Comparison of ENCODE assay signal across 1 cellular context in genomic region chr7:92557249-92557648, GRCh38.
TF ChIP-seq lines count a peak whose summit lies in the region.

No MANE protein-coding gene starts in this region.

TF ChIP-seq in GM12878, 131 proteins besides CTCF, POLR2A, EP300 and RAD21:
- TF ChIP-seq BCL3 (IDR thresholded peaks at IDR 0.05; ENCODE audit: borderline replicate concordance, insufficient read depth, low read depth, low read length, poor library complexity, severe bottlenecking) (peak; percentile 9), TCF12 (IDR thresholded peaks at IDR 0.05; ENCODE audit: low read depth, low read length) (no peak), EGR1 (IDR thresholded peaks at IDR 0.05; ENCODE audit: borderline replicate concordance in 1 of 2, low read depth in 2 of 2, low read length in 2 of 2) (no peak), BHLHE40 (IDR thresholded peaks at IDR 0.05; ENCODE audit: borderline replicate concordance in 1 of 2, low read depth in 2 of 2, low read length in 1 of 2) (no peak)
TF ChIP-seq in GM12878: peak in this region for 1.
